ENCODE assay signal across 1 cellular context in the genomic region with DNA sequence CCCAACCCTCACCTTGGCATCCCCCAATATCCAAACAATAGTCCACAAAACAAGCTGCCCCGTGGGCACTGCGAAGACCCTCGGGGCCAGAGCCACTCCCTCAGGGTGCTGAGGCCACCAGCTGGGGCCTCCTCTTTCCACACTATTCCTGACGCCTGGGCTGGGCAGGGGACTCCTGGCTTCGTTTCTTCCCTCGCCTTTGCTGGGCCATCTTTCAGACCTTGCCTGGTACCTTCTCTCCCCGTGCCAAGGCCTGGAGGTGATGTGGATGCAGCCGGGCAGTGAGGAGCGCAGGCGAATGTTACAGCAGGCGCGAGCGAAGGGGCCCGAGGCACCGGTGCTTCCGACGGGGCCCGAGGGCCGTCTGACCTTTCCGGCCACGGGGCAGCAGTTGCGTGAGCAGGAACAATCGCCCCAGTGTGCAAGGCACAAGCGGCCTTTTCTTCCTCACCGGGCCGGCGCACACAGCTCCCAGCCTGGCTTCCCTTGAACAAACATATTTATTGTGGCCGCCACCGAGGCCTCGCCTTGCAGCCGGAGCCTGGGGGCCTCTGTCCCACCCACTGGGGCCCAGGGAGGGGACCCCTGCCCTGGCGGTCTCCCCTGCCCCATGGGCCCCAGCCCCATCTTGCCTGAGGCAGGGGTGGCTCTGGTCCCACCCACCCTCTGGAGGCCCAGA.
TF ChIP-seq lines count a peak whose summit lies in the region.

No MANE protein-coding gene starts in this region.

TF ChIP-seq in HepG2, 621 proteins besides CTCF, POLR2A, EP300 and RAD21 (continued from another document and continues in another):
- no peak for TF ChIP-seq ZNF18 (CRISPR knock-in tag; IDR thresholded peaks at IDR 0.05; ENCODE audit: insufficient replicate concordance)
- peak; percentile 71; the same call in 1 of the 2 replicates for TF ChIP-seq ZNF281 (CRISPR knock-in tag; IDR thresholded peaks at IDR 0.05; ENCODE audit: borderline replicate concordance)
- TF ChIP-seq HMG20B (CRISPR knock-in tag; conservative IDR thresholded peaks at IDR 0.05), result peak; percentile 82; the same call in 1 of the 2 replicates
- TF ChIP-seq CEBPG (CRISPR knock-in tag; IDR thresholded peaks at IDR 0.05), result peak; percentile 83
- no peak for TF ChIP-seq ZNF75D (CRISPR knock-in tag; IDR thresholded peaks at IDR 0.05; ENCODE audit: borderline replicate concordance)
- TF ChIP-seq BRD4 (CRISPR knock-in tag; IDR thresholded peaks at IDR 0.05), result peak; percentile 98
- peak; percentile 87 for TF ChIP-seq KDM3A (CRISPR knock-in tag; IDR thresholded peaks at IDR 0.05; ENCODE audit: low read depth)
- TF ChIP-seq, protein P1, sequence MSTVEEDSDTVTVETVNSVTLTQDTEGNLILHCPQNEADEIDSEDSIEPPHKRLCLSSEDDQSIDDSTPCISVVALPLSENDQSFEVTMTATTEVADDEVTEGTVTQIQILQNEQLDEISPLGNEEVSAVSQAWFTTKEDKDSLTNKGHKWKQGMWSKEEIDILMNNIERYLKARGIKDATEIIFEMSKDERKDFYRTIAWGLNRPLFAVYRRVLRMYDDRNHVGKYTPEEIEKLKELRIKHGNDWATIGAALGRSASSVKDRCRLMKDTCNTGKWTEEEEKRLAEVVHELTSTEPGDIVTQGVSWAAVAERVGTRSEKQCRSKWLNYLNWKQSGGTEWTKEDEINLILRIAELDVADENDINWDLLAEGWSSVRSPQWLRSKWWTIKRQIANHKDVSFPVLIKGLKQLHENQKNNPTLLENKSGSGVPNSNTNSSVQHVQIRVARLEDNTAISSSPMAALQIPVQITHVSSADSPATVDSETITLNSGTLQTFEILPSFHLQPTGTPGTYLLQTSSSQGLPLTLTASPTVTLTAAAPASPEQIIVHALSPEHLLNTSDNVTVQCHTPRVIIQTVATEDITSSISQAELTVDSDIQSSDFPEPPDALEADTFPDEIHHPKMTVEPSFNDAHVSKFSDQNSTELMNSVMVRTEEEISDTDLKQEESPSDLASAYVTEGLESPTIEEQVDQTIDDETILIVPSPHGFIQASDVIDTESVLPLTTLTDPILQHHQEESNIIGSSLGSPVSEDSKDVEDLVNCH (CRISPR knock-in tag; IDR thresholded peaks at IDR 0.05), result no peak
- TF ChIP-seq AKAP8 (CRISPR knock-in tag; IDR thresholded peaks at IDR 0.05), result peak; percentile 76
- no peak for TF ChIP-seq ZNF354B (CRISPR knock-in tag; IDR thresholded peaks at IDR 0.05)
- TF ChIP-seq ETV5 (CRISPR knock-in tag; IDR thresholded peaks at IDR 0.05; ENCODE audit: borderline replicate concordance), result peak; percentile 98
- TF ChIP-seq, protein P2, sequence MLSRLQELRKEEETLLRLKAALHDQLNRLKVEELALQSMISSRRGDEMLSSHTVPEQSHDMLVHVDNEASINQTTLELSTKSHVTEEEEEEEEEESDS (CRISPR knock-in tag; IDR thresholded peaks at IDR 0.05; ENCODE audit: borderline replicate concordance), result no peak
- 0 out of 2 replicates have a peak, but pooled peaks have one; percentile 41 for TF ChIP-seq ZNF704 (CRISPR knock-in tag; IDR thresholded peaks at IDR 0.05; ENCODE audit: borderline replicate concordance)
- TF ChIP-seq FOSL1 (CRISPR knock-in tag; IDR thresholded peaks at IDR 0.05; ENCODE audit: borderline replicate concordance), result 0 out of 2 replicates have a peak, but pooled peaks have one; percentile 34
- peak; percentile 86 for TF ChIP-seq SKI (IDR thresholded peaks at IDR 0.05; ENCODE audit: partially characterized antibody)
- peak; percentile 81 for TF ChIP-seq HOXA3 (CRISPR knock-in tag; IDR thresholded peaks at IDR 0.05)
- no peak; the same call in 1 of the 2 replicates for TF ChIP-seq ZSCAN29 (CRISPR knock-in tag; conservative IDR thresholded peaks at IDR 0.05)
- no peak for TF ChIP-seq HDAC6 (IDR thresholded peaks at IDR 0.05; ENCODE audit: low read depth, low read length)
- TF ChIP-seq, protein P3, sequence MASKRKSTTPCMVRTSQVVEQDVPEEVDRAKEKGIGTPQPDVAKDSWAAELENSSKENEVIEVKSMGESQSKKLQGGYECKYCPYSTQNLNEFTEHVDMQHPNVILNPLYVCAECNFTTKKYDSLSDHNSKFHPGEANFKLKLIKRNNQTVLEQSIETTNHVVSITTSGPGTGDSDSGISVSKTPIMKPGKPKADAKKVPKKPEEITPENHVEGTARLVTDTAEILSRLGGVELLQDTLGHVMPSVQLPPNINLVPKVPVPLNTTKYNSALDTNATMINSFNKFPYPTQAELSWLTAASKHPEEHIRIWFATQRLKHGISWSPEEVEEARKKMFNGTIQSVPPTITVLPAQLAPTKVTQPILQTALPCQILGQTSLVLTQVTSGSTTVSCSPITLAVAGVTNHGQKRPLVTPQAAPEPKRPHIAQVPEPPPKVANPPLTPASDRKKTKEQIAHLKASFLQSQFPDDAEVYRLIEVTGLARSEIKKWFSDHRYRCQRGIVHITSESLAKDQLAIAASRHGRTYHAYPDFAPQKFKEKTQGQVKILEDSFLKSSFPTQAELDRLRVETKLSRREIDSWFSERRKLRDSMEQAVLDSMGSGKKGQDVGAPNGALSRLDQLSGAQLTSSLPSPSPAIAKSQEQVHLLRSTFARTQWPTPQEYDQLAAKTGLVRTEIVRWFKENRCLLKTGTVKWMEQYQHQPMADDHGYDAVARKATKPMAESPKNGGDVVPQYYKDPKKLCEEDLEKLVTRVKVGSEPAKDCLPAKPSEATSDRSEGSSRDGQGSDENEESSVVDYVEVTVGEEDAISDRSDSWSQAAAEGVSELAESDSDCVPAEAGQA (IDR thresholded peaks at IDR 0.05; ENCODE audit: low read depth), result no peak
- TF ChIP-seq, protein P3 (CRISPR knock-in tag; IDR thresholded peaks at IDR 0.05; ENCODE audit: borderline replicate concordance), result no peak
- TF ChIP-seq BORCS8-MEF2B (CRISPR knock-in tag; IDR thresholded peaks at IDR 0.05), result no peak
- peak; percentile 93 for TF ChIP-seq HOXD1 (CRISPR knock-in tag; IDR thresholded peaks at IDR 0.05)
- peak; percentile 61; the same call in 1 of the 2 replicates for TF ChIP-seq ZC3H13 (CRISPR knock-in tag; IDR thresholded peaks at IDR 0.05)
- TF ChIP-seq, protein P4, sequence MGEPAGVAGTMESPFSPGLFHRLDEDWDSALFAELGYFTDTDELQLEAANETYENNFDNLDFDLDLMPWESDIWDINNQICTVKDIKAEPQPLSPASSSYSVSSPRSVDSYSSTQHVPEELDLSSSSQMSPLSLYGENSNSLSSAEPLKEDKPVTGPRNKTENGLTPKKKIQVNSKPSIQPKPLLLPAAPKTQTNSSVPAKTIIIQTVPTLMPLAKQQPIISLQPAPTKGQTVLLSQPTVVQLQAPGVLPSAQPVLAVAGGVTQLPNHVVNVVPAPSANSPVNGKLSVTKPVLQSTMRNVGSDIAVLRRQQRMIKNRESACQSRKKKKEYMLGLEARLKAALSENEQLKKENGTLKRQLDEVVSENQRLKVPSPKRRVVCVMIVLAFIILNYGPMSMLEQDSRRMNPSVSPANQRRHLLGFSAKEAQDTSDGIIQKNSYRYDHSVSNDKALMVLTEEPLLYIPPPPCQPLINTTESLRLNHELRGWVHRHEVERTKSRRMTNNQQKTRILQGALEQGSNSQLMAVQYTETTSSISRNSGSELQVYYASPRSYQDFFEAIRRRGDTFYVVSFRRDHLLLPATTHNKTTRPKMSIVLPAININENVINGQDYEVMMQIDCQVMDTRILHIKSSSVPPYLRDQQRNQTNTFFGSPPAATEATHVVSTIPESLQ (CRISPR knock-in tag; conservative IDR thresholded peaks at IDR 0.05), result no peak
- TF ChIP-seq, protein P5, sequence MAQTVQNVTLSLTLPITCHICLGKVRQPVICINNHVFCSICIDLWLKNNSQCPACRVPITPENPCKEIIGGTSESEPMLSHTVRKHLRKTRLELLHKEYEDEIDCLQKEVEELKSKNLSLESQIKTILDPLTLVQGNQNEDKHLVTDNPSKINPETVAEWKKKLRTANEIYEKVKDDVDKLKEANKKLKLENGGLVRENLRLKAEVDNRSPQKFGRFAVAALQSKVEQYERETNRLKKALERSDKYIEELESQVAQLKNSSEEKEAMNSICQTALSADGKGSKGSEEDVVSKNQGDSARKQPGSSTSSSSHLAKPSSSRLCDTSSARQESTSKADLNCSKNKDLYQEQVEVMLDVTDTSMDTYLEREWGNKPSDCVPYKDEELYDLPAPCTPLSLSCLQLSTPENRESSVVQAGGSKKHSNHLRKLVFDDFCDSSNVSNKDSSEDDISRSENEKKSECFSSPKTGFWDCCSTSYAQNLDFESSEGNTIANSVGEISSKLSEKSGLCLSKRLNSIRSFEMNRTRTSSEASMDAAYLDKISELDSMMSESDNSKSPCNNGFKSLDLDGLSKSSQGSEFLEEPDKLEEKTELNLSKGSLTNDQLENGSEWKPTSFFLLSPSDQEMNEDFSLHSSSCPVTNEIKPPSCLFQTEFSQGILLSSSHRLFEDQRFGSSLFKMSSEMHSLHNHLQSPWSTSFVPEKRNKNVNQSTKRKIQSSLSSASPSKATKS (CRISPR knock-in tag; IDR thresholded peaks at IDR 0.05), result no peak; the same call in 1 of the 2 replicates
- no peak for TF ChIP-seq ATF1 (CRISPR knock-in tag; IDR thresholded peaks at IDR 0.05)
- TF ChIP-seq ZNF891 (CRISPR knock-in tag; IDR thresholded peaks at IDR 0.05), result no peak
- TF ChIP-seq, protein P6, sequence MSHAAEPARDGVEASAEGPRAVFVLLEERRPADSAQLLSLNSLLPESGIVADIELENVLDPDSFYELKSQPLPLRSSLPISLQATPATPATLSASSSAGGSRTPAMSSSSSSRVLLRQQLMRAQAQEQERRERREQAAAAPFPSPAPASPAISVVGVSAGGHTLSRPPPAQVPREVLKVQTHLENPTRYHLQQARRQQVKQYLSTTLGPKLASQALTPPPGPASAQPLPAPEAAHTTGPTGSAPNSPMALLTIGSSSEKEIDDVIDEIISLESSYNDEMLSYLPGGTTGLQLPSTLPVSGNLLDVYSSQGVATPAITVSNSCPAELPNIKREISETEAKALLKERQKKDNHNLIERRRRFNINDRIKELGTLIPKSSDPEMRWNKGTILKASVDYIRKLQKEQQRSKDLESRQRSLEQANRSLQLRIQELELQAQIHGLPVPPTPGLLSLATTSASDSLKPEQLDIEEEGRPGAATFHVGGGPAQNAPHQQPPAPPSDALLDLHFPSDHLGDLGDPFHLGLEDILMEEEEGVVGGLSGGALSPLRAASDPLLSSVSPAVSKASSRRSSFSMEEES (CRISPR knock-in tag; IDR thresholded peaks at IDR 0.05), result peak; percentile 91
- peak; percentile 39; the same call in 1 of the 2 replicates for TF ChIP-seq NFYB (CRISPR knock-in tag; IDR thresholded peaks at IDR 0.05)
- TF ChIP-seq KLF16 (CRISPR knock-in tag; IDR thresholded peaks at IDR 0.05), result peak in 1 of 2 experiments; percentile 75; a peak in 1 of 4 replicates
- TF ChIP-seq ELF3 (CRISPR knock-in tag; IDR thresholded peaks at IDR 0.05), result peak; percentile 87
- TF ChIP-seq RBFOX2 (IDR thresholded peaks at IDR 0.05; ENCODE audit: low read depth, low read length), result peak; percentile 99
- TF ChIP-seq SYNCRIP (IDR thresholded peaks at IDR 0.05; ENCODE audit: insufficient read depth, low read depth, low read length), result no peak
